ENCODE assay signal across 8 cellular contexts in genomic region chr2:222057249-222058073, GRCh38.
DNase-seq lines count a peak whose midpoint lies in the region; ATAC-seq and TF ChIP-seq lines count a peak whose summit lies in the region.

No MANE protein-coding gene starts in this region.

- no peak overlapping the region for H3K27ac ChIP-seq in GM23338 (ENCODE audit: low read depth)
- no peak overlapping the region for H3K27ac ChIP-seq in upper lobe of right lung

- H3K4me1 ChIP-seq in GM23338 (ENCODE audit: insufficient read depth) (0 out of 2 replicates have a peak, but pooled peaks cover 11% of the 10 kb centered on the region), upper lobe of right lung (no peaks in the 10 kb centered on the region)

- H3K4me2 ChIP-seq in GM23338 = no peak overlapping the region

- H3K4me3 Mint-ChIP-seq in GM23338 = no peak overlapping the region

- H3F3A ChIP-seq in GM23338 (replicated peaks; ENCODE audit: low read depth) = no peaks in the 10 kb centered on the region

- intact Hi-C loops in upper lobe of right lung (cut with DNase I) = no loop called here

- H3K79me2 ChIP-seq in GM23338 (replicated peaks; ENCODE audit: insufficient read depth) = no peaks in the 10 kb centered on the region

- DNase-seq in COR-L47 (lab: John Stamatoyannopoulos, UW) (peak; percentile 6), GM23338 (ENCODE audit: low spot score) (peak; percentile 45), RKO (ENCODE audit: low spot score) (peak; percentile 15), globus pallidus (ENCODE audit: low spot score) (peak; percentile 7), upper lobe of right lung (no peak)
- no peak for DNase-seq in activated naive CD4-positive, alpha-beta T cell treated with anti-CD3 and anti-CD28 coated beads, Interleukin-2, amount 50 U/mL, for 16 hours
- DNase-seq in NK-92 treated with Interleukin-12 subunit alpha and Interleukin-12 subunit beta, amount 100 ng/mL, for 24 hours (lab: John Stamatoyannopoulos, UW) = no peak

- TF ChIP-seq CTCF in GM23338 (conservative IDR thresholded peaks at IDR 0.05; ENCODE audit: low read depth in 2 of 2) (peak; percentile 70 to 91), upper lobe of right lung (IDR thresholded peaks at IDR 0.05) (peak; percentile 57)

- H3K9me2 ChIP-seq in GM23338 (ENCODE audit: insufficient read depth) = no peaks in the 10 kb centered on the region

- no peaks in the 10 kb centered on the region for H3K36me3 Mint-ChIP-seq in GM23338 (ENCODE audit: low read depth)

- H2AFZ ChIP-seq in GM23338 = no peak overlapping the region

- no peak overlapping the region for H3K4me3 ChIP-seq in GM23338
- H3K4me3 ChIP-seq in upper lobe of right lung = no peak overlapping the region

- H3K36me3 ChIP-seq in GM23338 (ENCODE audit: insufficient read depth) = no peaks in the 10 kb centered on the region
- no peaks in the 10 kb centered on the region for H3K36me3 ChIP-seq in upper lobe of right lung

- H3K27me3 ChIP-seq in GM23338 (ENCODE audit: insufficient read depth) = peaks cover 74% of the 10 kb centered on the region
- peaks cover 27% of the 10 kb centered on the region for H3K27me3 ChIP-seq in upper lobe of right lung

- H3K4me1 Mint-ChIP-seq in GM23338 = peaks cover 15% of the 10 kb centered on the region

- no peak overlapping the region for H3K27ac Mint-ChIP-seq in GM23338

- ATAC-seq in GM23338 (no peak), upper lobe of right lung (peak; percentile 43), GM18505 (IDR thresholded peaks at IDR 0.05; ENCODE audit: unreplicated experiment) (no peak)

- H3K27me3 Mint-ChIP-seq in GM23338 (ENCODE audit: insufficient read depth, low read depth, poor library complexity) = peaks cover 46% of the 10 kb centered on the region

- H3K9me3 Mint-ChIP-seq in GM23338 = no peaks in the 10 kb centered on the region

- TF ChIP-seq POLR2A in GM18505 (IDR thresholded peaks at IDR 0.05; ENCODE audit: borderline replicate concordance, extremely low read depth, insufficient read depth, insufficient read length) = no peak

- peaks cover 12% of the 10 kb centered on the region for H4K20me1 ChIP-seq in GM23338 (replicated peaks; ENCODE audit: insufficient read depth)

- H3K9me3 ChIP-seq in upper lobe of right lung = no peaks in the 10 kb centered on the region

TF ChIP-seq in GM23338, 12 proteins besides CTCF, POLR2A, EP300 and RAD21:
- TF ChIP-seq EZH2 (IDR thresholded peaks at IDR 0.05; ENCODE audit: low read depth, unreplicated experiment) (peak; percentile 36), POLR2AphosphoS5 (IDR thresholded peaks at IDR 0.05; ENCODE audit: low read depth) (no peak)
TF ChIP-seq in GM23338: peak in this region for 1.

Comparison
In these comparisons a context has a peak if more than half of its experiments do, and no peak if none do; other contexts are left out.
1. DNase-seq: peak in COR-L47 (single experiment), GM23338 (single experiment), RKO (single experiment) and globus pallidus (single experiment); none in upper lobe of right lung (single experiment), activated naive CD4-positive, alpha-beta T cell treated with anti-CD3 and anti-CD28 coated beads, Interleukin-2, amount 50 U/mL, for 16 hours (single experiment) and NK-92 treated with Interleukin-12 subunit alpha and Interleukin-12 subunit beta, amount 100 ng/mL, for 24 hours (single experiment).